1 cellular context compared by ENCODE assay signal in the genomic region with DNA sequence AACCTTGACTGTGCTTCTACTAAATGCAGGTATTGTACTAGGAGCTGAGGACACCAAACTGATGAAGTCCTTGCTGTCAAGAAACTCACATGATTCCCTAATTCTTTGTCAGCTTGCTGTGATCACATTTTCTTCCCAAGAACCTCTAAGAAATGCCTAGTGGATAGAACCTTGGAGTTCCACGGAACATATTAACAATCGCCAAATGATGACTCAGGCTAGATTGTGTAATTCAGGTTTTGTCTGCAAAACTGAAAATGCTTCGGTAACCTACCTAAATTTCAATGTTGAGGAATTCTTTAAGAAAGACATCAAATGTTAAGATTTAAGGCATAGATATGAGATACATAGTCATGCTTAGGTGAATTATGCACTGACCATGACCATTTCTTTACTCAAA.
TF ChIP-seq lines count a peak whose summit lies in the region.

No MANE protein-coding gene starts in this region.

TF ChIP-seq in A549, 52 proteins besides CTCF, POLR2A, EP300 and RAD21 (continued from another document):
- TF ChIP-seq MAFK (IDR thresholded peaks at IDR 0.05; ENCODE audit: partially characterized antibody) (peak; percentile 41), FOXS1 (CRISPR knock-in tag; IDR thresholded peaks at IDR 0.05) (no peak), FOSB (CRISPR knock-in tag; IDR thresholded peaks at IDR 0.05) (no peak), CBX8 (IDR thresholded peaks at IDR 0.05) (no peak), CEBPB (IDR thresholded peaks at IDR 0.05) (peak; percentile 55 to 91; a peak in 3 of 4 replicates), TP53 (CRISPR knock-in tag; IDR thresholded peaks at IDR 0.05) (no peak)
- TF ChIP-seq, protein P1, sequence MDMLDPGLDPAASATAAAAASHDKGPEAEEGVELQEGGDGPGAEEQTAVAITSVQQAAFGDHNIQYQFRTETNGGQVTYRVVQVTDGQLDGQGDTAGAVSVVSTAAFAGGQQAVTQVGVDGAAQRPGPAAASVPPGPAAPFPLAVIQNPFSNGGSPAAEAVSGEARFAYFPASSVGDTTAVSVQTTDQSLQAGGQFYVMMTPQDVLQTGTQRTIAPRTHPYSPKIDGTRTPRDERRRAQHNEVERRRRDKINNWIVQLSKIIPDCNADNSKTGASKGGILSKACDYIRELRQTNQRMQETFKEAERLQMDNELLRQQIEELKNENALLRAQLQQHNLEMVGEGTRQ (IDR thresholded peaks at IDR 0.05) = no peak
